8 cellular contexts compared by ENCODE assay signal in the genomic region with DNA sequence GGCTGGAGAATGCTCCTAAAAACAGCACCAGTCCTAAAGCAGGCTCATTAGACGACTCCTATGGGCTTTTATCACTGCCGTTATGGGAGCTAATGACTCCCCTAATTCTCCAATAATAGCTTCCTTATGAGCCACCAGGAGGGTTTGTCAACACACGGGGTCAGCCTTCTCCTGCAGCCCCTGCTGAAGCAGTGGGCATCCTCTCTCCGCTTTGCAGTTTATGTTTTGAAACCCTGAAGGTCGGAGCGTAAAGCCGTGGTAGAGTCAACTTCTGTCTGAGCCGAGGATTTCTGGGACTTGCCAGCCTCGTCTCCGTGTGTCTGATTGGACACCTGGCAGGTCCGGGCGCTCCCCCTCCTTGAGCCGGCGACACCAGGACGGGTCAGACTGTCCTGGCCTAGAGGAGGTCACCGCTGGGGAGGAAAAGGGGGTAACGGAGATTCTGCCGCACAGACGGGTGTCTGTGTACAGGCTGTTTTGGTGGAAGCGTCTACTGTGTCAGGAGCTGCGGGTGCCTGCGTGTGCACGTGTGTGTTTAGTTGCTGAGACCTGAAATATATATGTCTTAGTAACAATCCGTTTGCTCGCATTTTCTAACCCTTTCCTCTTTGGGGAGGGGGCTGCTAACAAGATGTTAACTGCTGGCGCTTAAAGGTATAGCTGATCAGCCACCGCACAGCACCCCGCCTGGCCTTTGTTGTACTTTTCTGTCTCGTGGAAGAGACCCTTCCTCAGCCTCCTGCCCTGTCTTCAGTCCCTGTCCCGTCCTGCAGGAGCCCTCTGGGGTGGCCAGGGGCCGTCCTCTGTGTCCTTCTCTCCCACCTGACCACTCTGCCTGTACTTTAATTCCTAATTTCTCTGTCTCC.
DNase-seq lines count a peak whose midpoint lies in the region; ATAC-seq and TF ChIP-seq lines count a peak whose summit lies in the region.

No MANE protein-coding gene starts in this region.

- no peaks in the 10 kb centered on the region for H3K36me3 Mint-ChIP-seq in activated naive CD8-positive, alpha-beta T cell

- no peaks in the 10 kb centered on the region for H3K36me3 ChIP-seq in HAP-1 (replicated peaks)
- H3K36me3 ChIP-seq in iPS-20b (ENCODE audit: insufficient read depth, low read depth, low read length) = no peaks in the 10 kb centered on the region

- CTCF ChIA-PET in AG04449 (lab: Yijun Ruan, JAX) = interaction anchor here (0.8 to 6.0 kb wide), 8 partner anchors 8 to 162 kb away, joined by 3 to 59 read pairs (median 4); no protein-coding TSS in a partner anchor

- H3K4me1 ChIP-seq in HAP-1 (peaks cover 9% of the 10 kb centered on the region), iPS-20b (ENCODE audit: insufficient read depth, low read length) (peaks cover 15% of the 10 kb centered on the region; the same call in 1 of the 2 replicates)

- DNase-seq in AG04449 (ENCODE audit: low read depth, low spot score) (no peak), HAP-1 (ENCODE audit: low spot score in 2 of 2) (peak in 1 of 2 experiments; percentile 36), GDM1 (lab: John Stamatoyannopoulos, UW) (no peak)
- peak in 1 of 2 donors; percentile 16 for DNase-seq in stimulated activated naive CD8-positive, alpha-beta T cell treated with anti-CD3 and anti-CD28 coated beads, Interleukin-15, amount 100 ng/mL, for 72 hours

- in situ Hi-C loops in HAP-1 (cut with MboI; ENCODE audit: low sequenced_read_pairs) = no loop called here

- peaks cover 36% of the 10 kb centered on the region for H3K4me1 Mint-ChIP-seq in activated naive CD8-positive, alpha-beta T cell (ENCODE audit: low read depth)
- peaks cover 53% of the 10 kb centered on the region for H3K4me1 Mint-ChIP-seq in stimulated activated naive CD8-positive, alpha-beta T cell treated with anti-CD3 and anti-CD28 coated beads, Interleukin-15, amount 100 ng/mL, for 72 hours

- H3K4me3 ChIP-seq in AG04449 (ENCODE audit: low read depth, low read length) (peak overlapping the region; percentile 77), HAP-1 (peak overlapping the region; percentile 57), iPS-20b (ENCODE audit: low read length) (peak overlapping the region; percentile 74)

- POLR2A ChIA-PET in AG04449 (lab: Yijun Ruan, JAX) = interaction anchor here (1.2 to 2.7 kb wide), 3 partner anchors 59 to 61 kb away, joined by 4 to 14 read pairs (median 5); no protein-coding TSS in a partner anchor

- peak overlapping the region; percentile 64; the same call in 1 of the 2 replicates for H3K9ac ChIP-seq in iPS-20b (ENCODE audit: low read depth, low read length)

- no peaks in the 10 kb centered on the region for H3K27me3 Mint-ChIP-seq in activated naive CD8-positive, alpha-beta T cell
- no peaks in the 10 kb centered on the region for H3K27me3 Mint-ChIP-seq in stimulated activated naive CD8-positive, alpha-beta T cell treated with anti-CD3 and anti-CD28 coated beads, Interleukin-15, amount 100 ng/mL, for 72 hours

- H3K27ac Mint-ChIP-seq in activated naive CD8-positive, alpha-beta T cell = no peak overlapping the region
- H3K27ac Mint-ChIP-seq in stimulated activated naive CD8-positive, alpha-beta T cell treated with anti-CD3 and anti-CD28 coated beads, Interleukin-15, amount 100 ng/mL, for 72 hours = peak overlapping the region; percentile 40 to 97

- peak overlapping the region; percentile 92 for H3K4me3 Mint-ChIP-seq in activated naive CD8-positive, alpha-beta T cell
- H3K4me3 Mint-ChIP-seq in stimulated activated naive CD8-positive, alpha-beta T cell treated with anti-CD3 and anti-CD28 coated beads, Interleukin-15, amount 100 ng/mL, for 72 hours = peak overlapping the region; percentile 88 to 97

- H3K27me3 ChIP-seq in HAP-1 (ENCODE audit: low read depth) (no peaks in the 10 kb centered on the region), iPS-20b (ENCODE audit: insufficient read depth, low read length) (peaks cover 15% of the 10 kb centered on the region; the same call in 1 of the 2 replicates)

- no peak overlapping the region for H3K27ac ChIP-seq in iPS-20b (ENCODE audit: low read length)

- no peaks in the 10 kb centered on the region for H3K9me3 Mint-ChIP-seq in activated naive CD8-positive, alpha-beta T cell (ENCODE audit: low read depth)
- no peaks in the 10 kb centered on the region for H3K9me3 Mint-ChIP-seq in stimulated activated naive CD8-positive, alpha-beta T cell treated with anti-CD3 and anti-CD28 coated beads, Interleukin-15, amount 100 ng/mL, for 72 hours

- H3K9me3 ChIP-seq in HAP-1 = no peaks in the 10 kb centered on the region
- H3K9me3 ChIP-seq in iPS-20b (ENCODE audit: insufficient read depth, low read depth, low read length) = no peaks in the 10 kb centered on the region

- TF ChIP-seq CTCF in AG04449 (IDR thresholded peaks at IDR 0.05; ENCODE audit: insufficient read depth, low read length, missing control alignments) = no peak

- no peak for ATAC-seq in stimulated activated naive CD8-positive, alpha-beta T cell treated with anti-CD3 and anti-CD28 coated beads, Interleukin-15, amount 100 ng/mL, for 72 hours
- ATAC-seq in HG02884 (IDR thresholded peaks at IDR 0.05; ENCODE audit: unreplicated experiment) = no peak
- ATAC-seq in HG03342 (IDR thresholded peaks at IDR 0.05; ENCODE audit: unreplicated experiment) = no peak
